Comparison of ENCODE assay signal across 11 cellular contexts in the genomic region with DNA sequence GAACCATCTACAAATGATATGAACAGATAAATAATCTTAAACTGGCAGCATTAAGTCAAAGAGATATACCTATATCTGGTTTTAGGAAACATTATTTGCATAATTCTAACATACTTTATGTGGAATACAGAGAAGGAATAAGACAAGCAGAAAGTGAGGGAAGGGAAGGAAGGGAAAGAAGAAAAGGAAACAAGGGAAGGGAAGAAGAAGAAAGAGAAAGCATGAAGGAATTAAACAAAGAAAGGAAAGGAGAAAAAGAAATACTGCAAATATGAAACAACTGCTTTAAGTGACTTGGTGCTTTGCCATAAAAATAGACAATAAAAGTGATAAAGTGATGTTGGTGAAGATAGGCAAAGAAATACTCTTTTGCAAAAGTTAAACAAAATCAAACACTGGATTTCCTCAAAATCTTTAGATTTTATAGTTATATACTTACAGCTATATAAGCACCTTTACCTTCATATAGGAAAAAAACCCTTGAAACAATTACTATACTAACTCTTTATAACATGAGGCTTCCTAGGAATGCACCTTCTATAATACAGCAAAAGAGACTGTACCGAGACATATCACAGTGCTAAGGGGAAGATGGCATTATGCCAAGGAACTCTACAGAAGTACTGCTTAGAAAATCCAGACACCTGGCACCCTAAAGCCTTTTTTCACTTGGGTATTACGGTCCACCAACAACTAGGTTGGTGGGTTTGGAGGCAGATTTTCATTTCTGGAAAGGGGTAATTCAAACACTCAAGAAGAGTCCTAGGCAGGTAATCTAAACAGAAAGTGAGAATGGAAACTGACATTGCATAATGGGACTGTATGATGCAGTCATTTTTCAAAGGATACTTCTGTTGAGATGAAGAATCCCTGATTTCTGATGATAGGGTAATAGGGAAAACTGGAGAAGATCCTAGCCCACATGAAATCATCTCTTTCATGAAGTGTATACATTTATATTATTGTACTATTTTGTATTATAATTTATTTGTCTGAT. TPM values are rescaled to one million over a fixed set of nuclear protein-coding genes. Genes with fewer than 3 reads are reported as not detected.
DNase-seq lines count a peak whose midpoint lies in the region; ATAC-seq and TF ChIP-seq lines count a peak whose summit lies in the region.
"Had no signal": no experiment of that assay in that cellular context is flagged by ENCODE, and none has a peak within 500 bp of the region (broad histone marks: within the 10 kb centered on the region; RNA-seq: fewer than 3 reads in every experiment).

No MANE protein-coding gene starts in this region.

- peaks cover 9 to 28% of the 10 kb centered on the region in 2 donors for H3K9me3 Mint-ChIP-seq in stimulated activated naive CD8-positive, alpha-beta T cell treated with anti-CD3 and anti-CD28 coated beads, Interleukin-15, amount 100 ng/mL, for 72 hours

- H3K9me3 ChIP-seq in endocrine pancreas (ENCODE audit: control insufficient read depth, low read length) (no peaks in the 10 kb centered on the region), spleen (peaks cover 0 to 32% (median 24%) of the 10 kb centered on the region in 8 donors)

- H3K4me3 ChIP-seq in endocrine pancreas (ENCODE audit: control insufficient read depth, insufficient read depth, low read length) (peak overlapping the region; percentile 63), spleen (no peak overlapping the region)

- H3K4me1 ChIP-seq in endocrine pancreas (ENCODE audit: control insufficient read depth, insufficient read depth, low read length), result peaks cover 19% of the 10 kb centered on the region
- H3K4me1 ChIP-seq in spleen, result peaks cover 0 to 17% (median 7%) of the 10 kb centered on the region in 6 donors

- DNase-seq in DMS79 (lab: John Stamatoyannopoulos, UW), result peak; percentile 87
- DNase-seq in NCI-H2171 treated with DMSO at 0.1 percent for 48 hours (lab: John Stamatoyannopoulos, UW), result peak; percentile 83
- DNase-seq in spleen, result no peak
- no peak for DNase-seq in stimulated activated naive CD8-positive, alpha-beta T cell treated with anti-CD3 and anti-CD28 coated beads, Interleukin-15, amount 100 ng/mL, for 72 hours

- H3K36me3 ChIP-seq in endocrine pancreas (ENCODE audit: control insufficient read depth, insufficient read depth, low read length) (no peaks in the 10 kb centered on the region), spleen (peaks cover 0 to 36% (median 4%) of the 10 kb centered on the region in 6 donors)

- no peak overlapping the region for H3K27ac Mint-ChIP-seq in stimulated activated naive CD8-positive, alpha-beta T cell treated with anti-CD3 and anti-CD28 coated beads, Interleukin-15, amount 100 ng/mL, for 72 hours
- H3K27ac Mint-ChIP-seq: activated naive CD8-positive, alpha-beta T cell; stimulated activated memory B cell treated with anti-CD40 and anti-IgM and Interleukin-4, amounts not matched to agents 10 μg/mL and 1 μg/mL and 100 μg/mL, for 72 hours had no signal

- no peaks in the 10 kb centered on the region for H3K27me3 ChIP-seq in endocrine pancreas (ENCODE audit: control insufficient read depth, insufficient read depth, low read length)
- H3K27me3 ChIP-seq in spleen (replicated peaks in 1 of 7), result no peaks in the 10 kb centered on the region

- H3K4me3 Mint-ChIP-seq in stimulated activated naive CD8-positive, alpha-beta T cell treated with anti-CD3 and anti-CD28 coated beads, Interleukin-15, amount 100 ng/mL, for 72 hours, result no peak overlapping the region
- H3K4me3 Mint-ChIP-seq: activated naive CD8-positive, alpha-beta T cell; stimulated activated memory B cell treated with anti-CD40 and anti-IgM and Interleukin-4, amounts not matched to agents 10 μg/mL and 1 μg/mL and 100 μg/mL, for 72 hours had no signal

- no peak overlapping the region for H3K9ac ChIP-seq in endocrine pancreas (ENCODE audit: control insufficient read depth, insufficient read depth, low read length)

- peaks cover 13% of the 10 kb centered on the region for H3K4me1 Mint-ChIP-seq in stimulated activated naive CD8-positive, alpha-beta T cell treated with anti-CD3 and anti-CD28 coated beads, Interleukin-15, amount 100 ng/mL, for 72 hours

- 42 to 67% (median 57%) methylated on average over 2 of the region's 2 CpGs for WGBS in spleen, 5 donors

- no peak for TF ChIP-seq CTCF in spleen (IDR thresholded peaks at IDR 0.05 in 8 of 11, conservative IDR thresholded peaks at IDR 0.05 in 3 of 11)

- no peak for TF ChIP-seq POLR2A in spleen (IDR thresholded peaks at IDR 0.05)

- H3K27ac ChIP-seq in spleen, result no peak overlapping the region

- intact Hi-C loops in spleen (cut with DNase I; ENCODE audit: low total_unique reads), result no loop called here

- H3K27me3 Mint-ChIP-seq in stimulated activated naive CD8-positive, alpha-beta T cell treated with anti-CD3 and anti-CD28 coated beads, Interleukin-15, amount 100 ng/mL, for 72 hours, result no peaks in the 10 kb centered on the region
- H3K27me3 Mint-ChIP-seq: activated naive CD8-positive, alpha-beta T cell; stimulated activated memory B cell treated with anti-CD40 and anti-IgM and Interleukin-4, amounts not matched to agents 10 μg/mL and 1 μg/mL and 100 μg/mL, for 72 hours had no signal

- ATAC-seq in GM21423 (IDR thresholded peaks at IDR 0.05; ENCODE audit: unreplicated experiment) (peak; percentile 62), GM18873 (IDR thresholded peaks at IDR 0.05; ENCODE audit: low FRiP score, unreplicated experiment) (no peak), HG03442 (IDR thresholded peaks at IDR 0.05; ENCODE audit: unreplicated experiment) (no peak)
- no peak for ATAC-seq in stimulated activated naive CD8-positive, alpha-beta T cell treated with anti-CD3 and anti-CD28 coated beads, Interleukin-15, amount 100 ng/mL, for 72 hours
- ATAC-seq: activated CD4-positive, CD25-positive, alpha-beta regulatory T cell treated with anti-CD3 and anti-CD28 coated beads, Interleukin-2, amount 50 U/mL, for 24 hours; stimulated activated memory B cell treated with anti-CD40 and anti-IgM and Interleukin-4, amounts not matched to agents 10 μg/mL and 1 μg/mL and 100 μg/mL, for 72 hours had no signal

RNA-seq across cellular contexts. Expression of gene SCMH1, which starts 19.8 kb away (rescaled TPM):
- 10 to 100 TPM; 25.0 to 40.5 (median 27.6) TPM for total RNA-seq in spleen
- 10 to 100 TPM in 2 of 3 donors, 1 to 10 TPM in 1; 8.6 to 15.1 (median 10.4) TPM for polyA plus RNA-seq in spleen

Comparison
In these comparisons a context has a peak if more than half of its experiments do, and no peak if none do; other contexts are left out.
1. DNase-seq: peak in DMS79 (single experiment) and NCI-H2171 treated with DMSO at 0.1 percent for 48 hours (single experiment); none in spleen (single experiment) and stimulated activated naive CD8-positive, alpha-beta T cell treated with anti-CD3 and anti-CD28 coated beads, Interleukin-15, amount 100 ng/mL, for 72 hours (0 of 2).